In the genomic region with DNA sequence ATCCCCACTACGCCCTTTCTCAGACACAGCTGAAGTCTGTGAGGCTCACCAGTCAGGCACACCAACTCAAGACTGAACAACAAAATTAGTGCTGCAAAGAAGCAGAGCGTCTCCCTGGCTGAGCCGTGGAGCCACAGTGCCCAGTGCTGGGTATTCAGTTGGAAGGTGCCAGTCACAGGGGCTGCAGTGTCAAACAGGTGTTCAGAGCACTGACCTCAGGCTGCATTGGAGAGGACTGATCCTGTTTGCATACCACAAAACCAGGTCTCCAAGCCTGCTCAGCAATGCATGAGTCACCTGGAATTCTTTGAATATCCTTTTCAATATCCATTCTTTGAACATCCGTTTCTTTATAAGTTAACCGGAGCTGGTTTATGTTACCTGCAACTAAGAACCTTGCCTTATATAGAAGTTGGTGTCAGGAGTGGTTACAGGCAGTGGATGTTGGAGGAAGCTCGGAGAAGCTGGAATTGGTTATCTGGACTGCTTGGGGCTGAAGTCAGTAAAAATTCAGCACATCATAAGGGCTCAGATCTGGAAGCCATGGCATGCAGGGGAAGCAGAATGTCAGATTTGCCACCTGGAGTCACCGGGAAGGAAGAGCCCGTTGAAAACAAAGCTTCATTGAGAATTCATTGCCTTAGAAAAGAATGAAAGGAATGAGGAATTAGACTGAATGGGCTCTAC, we compare ENCODE assay signal across 11 cellular contexts. TPM values are rescaled to one million over a fixed set of nuclear protein-coding genes. Genes with fewer than 3 reads are reported as not detected.
DNase-seq lines count a peak whose midpoint lies in the region; ATAC-seq, FAIRE-seq and TF ChIP-seq lines count a peak whose summit lies in the region.
"Had no signal": no experiment of that assay in that cellular context is flagged by ENCODE, and none has a peak within 500 bp of the region (broad histone marks: within the 10 kb centered on the region; RNA-seq: fewer than 3 reads in every experiment).

No MANE protein-coding gene starts in this region.

- TF ChIP-seq EP300 in A549 (IDR thresholded peaks at IDR 0.05), result no peak

- TF ChIP-seq RAD21 in A549 (conservative IDR thresholded peaks at IDR 0.05 in 1 of 2, IDR thresholded peaks at IDR 0.05 in 1 of 2), result no peak

- peak; percentile 21 to 43 for DNase-seq in A549 (ENCODE audit: low read depth in 1 of 2, low spot score in 1 of 2)
- DNase-seq in HCEC 1CT, result peak; percentile 65
- DNase-seq in amniotic epithelial cell (ENCODE audit: low read depth), result peak; percentile 42
- DNase-seq in kidney glomerular epithelial cell (lab: John Stamatoyannopoulos, UW), result peak; percentile 81
- no peak for DNase-seq in T-helper 1 cell
- DNase-seq in substantia nigra (lab: John Stamatoyannopoulos, UW), result no peak
- no peak for DNase-seq in hepatic stellate cell (ENCODE audit: low spot score)
- DNase-seq: NCI-H1436 treated with DMSO at 0.1 percent for 48 hours; stimulated activated CD4-positive, alpha-beta T cell treated with anti-CD3 and anti-CD28 coated beads, Interleukin-1b, Interleukin-23, amount 100 ng/mL, for 48 hours had no signal

- FAIRE-seq in A549 (lab: Jason Lieb, UNC), result no peak

- peak overlapping the region; percentile 4 to 79; a peak in 4 of 6 replicates for H3K27ac ChIP-seq in A549
- no peak overlapping the region for H3K27ac ChIP-seq in substantia nigra (ENCODE audit: low read depth, low read length, poor library complexity, severe bottlenecking)

- H3K9me3 ChIP-seq in A549, result no peaks in the 10 kb centered on the region

- ATAC-seq in A549 (peak; percentile 72 to 74), GM21619 (IDR thresholded peaks at IDR 0.05; ENCODE audit: unreplicated experiment) (no peak)

- 28% methylated on average over 8 of the region's 8 CpGs for WGBS in A549 (ENCODE audit: missing lambda C conversion rate)

- no peak for TF ChIP-seq POLR2A in A549 (IDR thresholded peaks at IDR 0.05; ENCODE audit: low read length)

- peak overlapping the region; percentile 49 for H3K4me2 ChIP-seq in A549

- CTCF ChIA-PET in A549 (lab: Yijun Ruan, JAX), result interaction anchor here (0.7 to 1.3 kb wide), 5 partner anchors 21 to 445 kb away, joined by 3 to 4 read pairs (median 3); no protein-coding TSS in a partner anchor

- H3K4me3 ChIP-seq in A549, result no peak overlapping the region

- POLR2A ChIA-PET in A549 (lab: Yijun Ruan, JAX), result no interaction called here

- peaks cover 27% of the 10 kb centered on the region for H3K4me1 ChIP-seq in A549

- no peak for TF ChIP-seq CTCF in A549 (IDR thresholded peaks at IDR 0.05)

TF ChIP-seq in A549, 52 proteins besides CTCF, POLR2A, EP300 and RAD21:
- TF ChIP-seq TP53 (CRISPR knock-in tag; IDR thresholded peaks at IDR 0.05), result no peak
- TF ChIP-seq FOSL2 (IDR thresholded peaks at IDR 0.05), result no peak
- TF ChIP-seq FOSL2 (CRISPR knock-in tag; IDR thresholded peaks at IDR 0.05), result peak; percentile 64
- no peak for TF ChIP-seq NR3C1 (IDR thresholded peaks at IDR 0.05)
- TF ChIP-seq GATA3 (IDR thresholded peaks at IDR 0.05; ENCODE audit: borderline replicate concordance), result 0 out of 2 replicates have a peak, but pooled peaks have one; percentile 10
- TF ChIP-seq HOXA7 (CRISPR knock-in tag; IDR thresholded peaks at IDR 0.05), result no peak

RNA-seq across cellular contexts. Expression of gene PDGFB, which starts 30.3 kb away (rescaled TPM):
- polyA plus RNA-seq in A549 (2011; rRNA removed), result 4.0 and 4.5 TPM in 2 replicates
- 4.0 and 5.2 TPM in 2 replicates for polyA plus RNA-seq in A549 (2012; cell fraction: cytosol; rRNA removed)
- polyA plus RNA-seq in A549 (2012; cell fraction: nucleus; rRNA removed), result 7.2 and 9.2 TPM in 2 replicates
- 2.1 to 3.3 TPM (median 3.0 TPM) in 3 replicates for polyA plus RNA-seq in A549 (2017; fragmentation: RNase III; extraction: RNeasy Plus Mini Kit Qiagen cat#74134 plus additional on column Dnase treatment)
- polyA minus RNA-seq in A549 (2011; rRNA and poly(A)+ RNA removed), result 3.2 and 4.7 TPM in 2 replicates
- polyA plus RNA-seq: CD14-positive monocyte had no signal

Comparison
In these comparisons a context has a peak if more than half of its experiments do, and no peak if none do; other contexts are left out.
1. DNase-seq: peak in A549 (2 of 2), HCEC 1CT (single experiment), amniotic epithelial cell (single experiment) and kidney glomerular epithelial cell (single experiment); none in T-helper 1 cell (0 of 5), substantia nigra (0 of 49) and hepatic stellate cell (single experiment).